Comparison of ENCODE assay signal across 9 cellular contexts in the genomic region with DNA sequence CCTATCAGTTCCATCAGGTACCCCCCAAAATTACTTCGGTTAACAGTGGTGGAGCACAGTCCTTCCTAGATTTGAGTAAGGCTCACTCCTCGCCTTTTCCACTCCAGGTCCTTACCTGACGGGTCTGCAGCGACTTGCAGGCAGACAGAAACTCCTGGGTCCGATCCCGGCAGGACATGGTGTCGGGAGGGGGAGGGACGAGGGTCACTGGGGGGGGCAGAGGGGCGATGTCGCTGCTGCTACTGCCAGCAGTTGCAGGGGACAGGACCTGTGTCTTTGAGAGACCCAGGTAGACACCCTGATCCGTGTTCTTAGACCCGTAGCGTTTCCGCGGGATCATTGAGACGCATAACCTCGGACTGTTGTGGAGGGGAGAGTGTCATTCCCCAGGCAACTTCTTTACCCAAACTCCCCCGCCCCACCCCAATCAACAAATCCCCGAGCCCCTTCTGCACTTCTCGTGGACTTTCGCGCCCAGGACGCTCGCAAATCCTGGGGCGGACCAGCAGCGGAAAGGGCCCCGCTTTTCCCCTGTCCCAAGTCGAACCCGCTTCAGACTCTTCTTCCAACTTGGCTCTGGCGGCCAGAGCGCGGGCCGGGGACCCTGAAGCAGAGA. TPM values are rescaled to one million over a fixed set of nuclear protein-coding genes. Genes with fewer than 3 reads are reported as not detected.
A peak's percentile ranks its signal among the peaks of the same experiment; 100 is the strongest.
DNase-seq lines count a peak whose midpoint lies in the region; ATAC-seq and TF ChIP-seq lines count a peak whose summit lies in the region.
"Had no signal": no experiment of that assay in that cellular context is flagged by ENCODE, and none has a peak within 500 bp of the region (broad histone marks: within the 10 kb centered on the region; RNA-seq: fewer than 3 reads in every experiment).

No MANE protein-coding gene starts in this region.

- no peaks in the 10 kb centered on the region for H3K27me3 Mint-ChIP-seq in activated naive CD4-positive, alpha-beta T cell treated with anti-CD3 and anti-CD28 coated beads, Interleukin-2, amount 10 ng/mL, durations not matched to agents 7 days and 5 days
- no peaks in the 10 kb centered on the region for H3K27me3 Mint-ChIP-seq in osteocyte (ENCODE audit: unreplicated experiment)

- CTCF ChIA-PET in activated naive CD4-positive, alpha-beta T cell treated with anti-CD3 and anti-CD28 coated beads, Interleukin-2, amount 10 ng/mL, durations not matched to agents 7 days and 5 days (lab: Charles Lee) = interaction anchor here (2.1 kb wide), 1 partner anchor 44 kb away, joined by 18 read pairs; the partner anchor contains the start of gene TMEM179B

- no peaks in the 10 kb centered on the region for H3K27me3 ChIP-seq in Peyer's patch

- H3K36me3 ChIP-seq in Peyer's patch = peaks cover 0 to 45% (median 0%) of the 10 kb centered on the region in 3 donors

- peak overlapping the region; percentile 98 for H3K27ac Mint-ChIP-seq in activated naive CD4-positive, alpha-beta T cell treated with anti-CD3 and anti-CD28 coated beads, Interleukin-2, amount 10 ng/mL, durations not matched to agents 7 days and 5 days
- H3K27ac Mint-ChIP-seq in osteocyte (ENCODE audit: unreplicated experiment) = peak overlapping the region; percentile 100

- H3K36me3 Mint-ChIP-seq in activated naive CD4-positive, alpha-beta T cell treated with anti-CD3 and anti-CD28 coated beads, Interleukin-2, amount 10 ng/mL, durations not matched to agents 7 days and 5 days = peaks cover 34% of the 10 kb centered on the region
- H3K36me3 Mint-ChIP-seq in osteocyte (ENCODE audit: unreplicated experiment) = peaks cover 17% of the 10 kb centered on the region

- peak overlapping the region; percentile 86 to 100 (median 98) for H3K27ac ChIP-seq in Peyer's patch

- ATAC-seq in GM18502 (IDR thresholded peaks at IDR 0.05; ENCODE audit: poor library complexity, unreplicated experiment) = no peak

- TF ChIP-seq CTCF in Peyer's patch (IDR thresholded peaks at IDR 0.05) (no peak), epithelial cell of proximal tubule (conservative IDR thresholded peaks at IDR 0.05; ENCODE audit: low read depth, low read length) (no peak), osteocyte (IDR thresholded peaks at IDR 0.05) (no peak)

- DNase-seq in activated naive CD4-positive, alpha-beta T cell treated with anti-CD3 and anti-CD28 coated beads, Interleukin-2, amount 10 ng/mL, durations not matched to agents 7 days and 5 days = no peak
- DNase-seq in activated naive CD4-positive, alpha-beta T cell (lab: John Stamatoyannopoulos, UW) = no peak
- DNase-seq in Peyer's patch (peak in 2 of 3 donors; percentile 49 to 50), epithelial cell of proximal tubule (ENCODE audit: low read depth) (no peak), osteocyte (ENCODE audit: extremely low spot score, unreplicated experiment) (no peak), dedifferentiated amniotic fluid mesenchymal stem cell (ENCODE audit: extremely low spot score) (no peak), NCI-H187 treated with DMSO at 0.1 percent for 48 hours (lab: John Stamatoyannopoulos, UW) (no peak)

- H3K4me3 Mint-ChIP-seq in activated naive CD4-positive, alpha-beta T cell treated with anti-CD3 and anti-CD28 coated beads, Interleukin-2, amount 10 ng/mL, durations not matched to agents 7 days and 5 days = peak overlapping the region; percentile 90
- peak overlapping the region; percentile 98 for H3K4me3 Mint-ChIP-seq in osteocyte (ENCODE audit: unreplicated experiment)

- H3K4me3 ChIP-seq in Peyer's patch = peak overlapping the region; percentile 65 to 99 (median 86)
- H3K4me3 ChIP-seq in epithelial cell of proximal tubule (ENCODE audit: low read depth, low read length) = peak overlapping the region; percentile 97

- peaks cover 0 to 46% (median 13%) of the 10 kb centered on the region in 4 donors for H3K4me1 ChIP-seq in Peyer's patch

- H3K4me1 Mint-ChIP-seq in activated naive CD4-positive, alpha-beta T cell treated with anti-CD3 and anti-CD28 coated beads, Interleukin-2, amount 10 ng/mL, durations not matched to agents 7 days and 5 days = peaks cover 44% of the 10 kb centered on the region
- peaks cover 30% of the 10 kb centered on the region for H3K4me1 Mint-ChIP-seq in osteocyte (ENCODE audit: unreplicated experiment)

- TF ChIP-seq POLR2A in Peyer's patch (IDR thresholded peaks at IDR 0.05) = no peak

- no peaks in the 10 kb centered on the region for H3K9me3 Mint-ChIP-seq in activated naive CD4-positive, alpha-beta T cell treated with anti-CD3 and anti-CD28 coated beads, Interleukin-2, amount 10 ng/mL, durations not matched to agents 7 days and 5 days
- no peaks in the 10 kb centered on the region for H3K9me3 Mint-ChIP-seq in osteocyte (ENCODE audit: unreplicated experiment)

- H3K9me3 ChIP-seq in Peyer's patch = no peaks in the 10 kb centered on the region

RNA-seq across cellular contexts. Expression of gene STX5, which starts 0.8 kb away (rescaled TPM):
- total RNA-seq in Peyer's patch (10 to 100 TPM; 27.1 to 56.1 (median 38.4) TPM), epithelial cell of proximal tubule (21.2 and 28.6 TPM in 2 replicates), osteocyte (65.3 and 71.0 TPM in 2 replicates)

RNA-seq across cellular contexts. Expression of gene TEX54, which starts 1.6 kb away (rescaled TPM):
- total RNA-seq in Peyer's patch = not detected
- total RNA-seq in epithelial cell of proximal tubule = not detected in 2 replicates
- not detected in 2 replicates for total RNA-seq in osteocyte
- total RNA-seq: frontal cortex had no signal

RNA-seq across cellular contexts. Expression of gene WDR74, which starts 8.4 kb away (rescaled TPM):
- total RNA-seq in Peyer's patch (10 to 100 TPM; 17.7 to 78.4 (median 28.6) TPM), epithelial cell of proximal tubule (55.3 and 87.4 TPM in 2 replicates), osteocyte (40.5 and 42.1 TPM in 2 replicates)

RNA-seq across cellular contexts. Expression of gene NXF1, which starts 25.8 kb away (rescaled TPM):
- total RNA-seq in Peyer's patch = 100 to 1,000 TPM in 2 of 4 donors, 10 to 100 TPM in 2; 45.2 to 120 (median 102) TPM
- total RNA-seq in epithelial cell of proximal tubule = 49.4 and 56.3 TPM in 2 replicates
- total RNA-seq in osteocyte = 92.4 and 97.5 TPM in 2 replicates

RNA-seq across cellular contexts. Expression of gene TMEM223, which starts 39.2 kb away (rescaled TPM):
- total RNA-seq in Peyer's patch (10 to 100 TPM; 13.8 to 34.5 (median 19.8) TPM), epithelial cell of proximal tubule (51.1 and 58.9 TPM in 2 replicates), osteocyte (14.5 and 15.2 TPM in 2 replicates)

Comparison
In these comparisons a context has a peak if more than half of its experiments do, and no peak if none do; other contexts are left out.
1. DNase-seq: peak in Peyer's patch (2 of 3); none in activated naive CD4-positive, alpha-beta T cell treated with anti-CD3 and anti-CD28 coated beads, Interleukin-2, amount 10 ng/mL, durations not matched to agents 7 days and 5 days (single experiment), activated naive CD4-positive, alpha-beta T cell (0 of 4), epithelial cell of proximal tubule (single experiment), osteocyte (single experiment), dedifferentiated amniotic fluid mesenchymal stem cell (single experiment) and NCI-H187 treated with DMSO at 0.1 percent for 48 hours (single experiment).